Comparison of ENCODE assay signal across 14 cellular contexts in genomic region chr17:32492648-32493289, GRCh38. TPM values are rescaled to one million over a fixed set of nuclear protein-coding genes. Genes with fewer than 3 reads are reported as not detected.
A peak's percentile ranks its signal among the peaks of the same experiment; 100 is the strongest.
DNase-seq lines count a peak whose midpoint lies in the region; ATAC-seq and TF ChIP-seq lines count a peak whose summit lies in the region.
"Had no signal": no experiment of that assay in that cellular context is flagged by ENCODE, and none has a peak within 500 bp of the region (broad histone marks: within the 10 kb centered on the region; RNA-seq: fewer than 3 reads in every experiment).

No MANE protein-coding gene starts in this region.

- H3K27ac Mint-ChIP-seq in glutamatergic neuron (ENCODE audit: unreplicated experiment): peak overlapping the region; percentile 44
- H3K27ac Mint-ChIP-seq: progenitor cell of endocrine pancreas had no signal

- H3K9me3 ChIP-seq in BLaER1 treated with 17β-estradiol and CSF1 and Interleukin-3, amounts not matched to agents 10 nM and 100 nM (replicated peaks in 1 of 11): no peaks in the 10 kb centered on the region

- peak; percentile 25 for DNase-seq in G401 (ENCODE audit: low spot score)
- DNase-seq in SIG-M5 (lab: John Stamatoyannopoulos, UW): peak; percentile 44
- DNase-seq in glutamatergic neuron: no peak
- DNase-seq in NCI-H1417 (lab: John Stamatoyannopoulos, UW): no peak
- DNase-seq in NCI-H2227 (lab: John Stamatoyannopoulos, UW; ENCODE audit: unreplicated experiment): no peak
- DNase-seq: activated CD8-positive, alpha-beta memory T cell treated with anti-CD3 and anti-CD28 coated beads, Interleukin-2, amount 50 U/mL, for 4 hours; HCEC 1CT; IMR-90; mesenchymal stem cell; NCI-H2081 treated with DMSO at 0.1 percent for 48 hours had no signal

- H3K4me1 Mint-ChIP-seq in glutamatergic neuron (ENCODE audit: low read depth, unreplicated experiment): peaks cover 30% of the 10 kb centered on the region

- H3K4me2 ChIP-seq in BLaER1 treated with 17β-estradiol and CSF1 and Interleukin-3, amounts not matched to agents 10 nM and 100 nM: peak overlapping the region; percentile 70 to 90 (median 79)

- peak overlapping the region in 2 of 11 experiments; percentile 9 to 57; a peak in 2 of 22 replicates for H3K9ac ChIP-seq in BLaER1 treated with 17β-estradiol and CSF1 and Interleukin-3, amounts not matched to agents 10 nM and 100 nM

- peak overlapping the region; percentile 65 for H3K4me3 Mint-ChIP-seq in glutamatergic neuron (ENCODE audit: unreplicated experiment)

- no peak for TF ChIP-seq CTCF in glutamatergic neuron (IDR thresholded peaks at IDR 0.05; ENCODE audit: partially characterized antibody, unreplicated experiment)

- H3K27me3 ChIP-seq in BLaER1 treated with 17β-estradiol and CSF1 and Interleukin-3, amounts not matched to agents 10 nM and 100 nM: no peaks in the 10 kb centered on the region

- no peak overlapping the region for H3K4me3 ChIP-seq in BLaER1 treated with 17β-estradiol and CSF1 and Interleukin-3, amounts not matched to agents 10 nM and 100 nM

- H3K36me3 ChIP-seq in BLaER1 treated with 17β-estradiol and CSF1 and Interleukin-3, amounts not matched to agents 10 nM and 100 nM: peaks cover 0 to 35% (median 27%) of the 10 kb centered on the region in 11 experiments; a peak in 14 of 22 replicates

- H3K36me3 Mint-ChIP-seq in glutamatergic neuron (ENCODE audit: unreplicated experiment): peaks cover 11% of the 10 kb centered on the region

- in situ Hi-C loops in G401 (cut with HindIII; ENCODE audit: low sequenced_read_pairs): no loop called here

- H3K27ac ChIP-seq in BLaER1 treated with 17β-estradiol and CSF1 and Interleukin-3, amounts not matched to agents 10 nM and 100 nM: peak overlapping the region in 5 of 11 experiments; percentile 20 to 64 (median 31); a peak in 6 of 22 replicates

- H3K9me3 Mint-ChIP-seq in glutamatergic neuron (ENCODE audit: unreplicated experiment): peaks cover 19% of the 10 kb centered on the region

- ATAC-seq in GM21515 (IDR thresholded peaks at IDR 0.05; ENCODE audit: unreplicated experiment) (no peak), HG03442 (IDR thresholded peaks at IDR 0.05; ENCODE audit: unreplicated experiment) (no peak)

- peaks cover 6% of the 10 kb centered on the region for H3K27me3 Mint-ChIP-seq in glutamatergic neuron (ENCODE audit: unreplicated experiment)
- H3K27me3 Mint-ChIP-seq: progenitor cell of endocrine pancreas had no signal

- H3K4me1 ChIP-seq in BLaER1 treated with 17β-estradiol and CSF1 and Interleukin-3, amounts not matched to agents 10 nM and 100 nM: peaks cover 61 to 95% (median 90%) of the 10 kb centered on the region in 10 experiments

- H4K20me1 ChIP-seq in BLaER1 treated with 17β-estradiol and CSF1 and Interleukin-3, amounts not matched to agents 10 nM and 100 nM: peaks cover 0 to 44% (median 34%) of the 10 kb centered on the region in 11 experiments; a peak in 18 of 22 replicates

RNA-seq across cellular contexts. Expression of gene CDK5R1, which starts 6.0 kb away (rescaled TPM):
- total RNA-seq in G401 (2014; rRNA removed; shearing (Covaris generic)): 1.2 and 3.3 TPM in 2 replicates
- 73.9 TPM for total RNA-seq in glutamatergic neuron (ENCODE audit: unreplicated experiment)

RNA-seq across cellular contexts. Expression of gene PSMD11, which starts 48.5 kb away (rescaled TPM):
- total RNA-seq in G401 (2014; rRNA removed; shearing (Covaris generic)): 105 and 214 TPM in 2 replicates
- total RNA-seq in glutamatergic neuron (ENCODE audit: unreplicated experiment): 94.1 TPM

Comparison
In these comparisons a context has a peak if more than half of its experiments do, and no peak if none do; other contexts are left out.
1. DNase-seq: peak in G401 (single experiment) and SIG-M5 (single experiment); none in glutamatergic neuron (single experiment), NCI-H1417 (0 of 3) and NCI-H2227 (single experiment).
2. RNA of gene CDK5R1, which starts 6.0 kb away (total RNA-seq): 73.9 TPM in glutamatergic neuron (single experiment); 1.2 to 3.3 TPM in G401; every median in the first group is over 10 times any median in the second.